Comparison of ENCODE assay signal across 1 cellular context in the genomic region with DNA sequence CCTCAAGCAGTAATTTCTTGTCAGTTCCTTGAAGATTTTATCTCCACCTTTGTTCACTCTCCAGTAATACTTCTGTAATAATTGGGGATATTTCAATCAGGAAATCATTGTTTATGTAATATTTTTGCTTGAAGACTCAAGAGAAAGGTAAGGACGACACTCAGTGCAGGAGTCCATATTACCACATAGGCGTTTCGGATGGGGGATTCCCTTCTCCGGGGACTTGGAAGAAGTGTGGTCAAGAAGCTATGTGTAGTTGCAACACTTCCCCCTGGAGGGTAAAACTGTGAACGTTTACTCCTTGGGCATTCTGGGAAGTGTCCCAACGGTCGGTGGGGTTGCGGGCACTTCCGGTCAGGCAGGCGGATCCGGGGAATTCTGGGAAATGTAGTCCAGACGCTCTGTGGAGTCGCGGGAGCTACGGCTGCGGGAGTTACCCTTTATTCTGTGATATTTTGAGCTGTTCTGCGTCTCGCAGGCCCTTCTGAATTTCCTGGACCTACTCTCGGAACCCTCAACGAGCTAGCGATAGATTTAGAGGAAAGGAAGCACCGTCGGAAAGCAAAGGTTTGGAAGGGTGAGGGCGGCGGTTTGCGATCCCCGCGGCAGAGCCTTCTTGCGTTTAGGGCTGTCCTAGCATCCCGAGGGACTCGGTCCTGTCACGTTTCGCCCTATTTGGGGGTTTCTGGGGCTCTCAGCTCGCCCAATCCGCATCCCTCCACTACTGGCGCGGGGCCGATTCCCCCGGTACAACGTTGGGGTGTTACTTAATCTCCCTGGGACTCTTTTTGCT.
TF ChIP-seq lines count a peak whose summit lies in the region.

ZNF221 (plus strand) TSS at position 395 of the 793 bp plus-strand sequence. CDS start 11,499 bp downstream, outside the sequence.

TF ChIP-seq in liver, 16 proteins besides CTCF, POLR2A, EP300 and RAD21 (continued from another document):
- TF ChIP-seq YY1 (IDR thresholded peaks at IDR 0.05) (peak; percentile 92), GABPA (IDR thresholded peaks at IDR 0.05 in 1 of 2, conservative IDR thresholded peaks at IDR 0.05 in 1 of 2) (peak; percentile 91 to 99)
